Comparison of ENCODE assay signal across 24 cellular contexts in the genomic region with DNA sequence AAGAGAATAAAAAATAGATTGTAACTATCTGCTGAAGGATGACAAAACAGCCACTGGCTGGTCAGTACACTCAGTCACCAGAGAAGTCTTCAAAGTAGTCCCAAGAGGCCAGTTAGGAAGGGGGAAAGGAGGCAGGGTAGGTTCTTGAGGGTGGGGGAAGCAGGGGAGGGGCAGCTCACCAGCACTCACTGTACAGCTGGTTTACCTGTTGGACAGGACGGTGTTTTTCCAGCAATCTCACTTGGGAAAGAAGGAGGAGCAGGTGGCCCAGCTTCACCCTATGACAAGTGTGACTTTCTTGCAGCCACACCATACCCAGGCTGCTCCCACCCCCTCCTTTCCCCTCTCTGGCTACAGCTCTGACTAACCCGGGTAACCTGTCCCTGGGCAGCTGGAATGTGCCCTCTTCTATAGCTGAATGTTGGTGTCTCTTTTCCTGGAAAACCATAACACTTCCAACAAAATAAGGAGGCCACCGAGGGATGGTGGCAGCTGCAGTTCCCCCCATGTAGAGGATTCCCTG.
"Had no signal": no experiment of that assay in that cellular context is flagged by ENCODE, and none has a peak within 500 bp of the region (broad histone marks: within the 10 kb centered on the region; RNA-seq: fewer than 3 reads in every experiment).

No MANE protein-coding gene starts in this region.

- H3K27me3 Mint-ChIP-seq: activated B cell treated with CpG ODN at 0.5 μM for 24 hours; activated CD4-positive, alpha-beta memory T cell treated with anti-CD3 and anti-CD28 coated beads for 36 hours; activated CD4-positive, alpha-beta T cell treated with anti-CD3 and anti-CD28 coated beads, Interleukin-2, amount 10 ng/mL, durations not matched to agents 7 days and 5 days had no signal

- H3K4me3 Mint-ChIP-seq: activated B cell treated with CpG ODN at 0.5 μM for 24 hours; activated CD4-positive, alpha-beta memory T cell treated with anti-CD3 and anti-CD28 coated beads for 36 hours; activated CD4-positive, alpha-beta T cell treated with anti-CD3 and anti-CD28 coated beads, Interleukin-2, amount 10 ng/mL, durations not matched to agents 7 days and 5 days; activated naive CD4-positive, alpha-beta T cell treated with anti-CD3 and anti-CD28 coated beads for 36 hours; activated naive CD8-positive, alpha-beta T cell; activated T-cell treated with anti-CD3 and anti-CD28 coated beads, Interleukin-2, amount 50 U/mL, for 4 hours had no signal

- ATAC-seq: activated T-cell treated with anti-CD3 and anti-CD28 coated beads, Interleukin-2, amount 50 U/mL, for 4 hours; Panc1; Right ventricle myocardium inferior had no signal

- H3K27ac Mint-ChIP-seq: activated B cell treated with CpG ODN at 0.5 μM for 24 hours; activated CD4-positive, alpha-beta memory T cell treated with anti-CD3 and anti-CD28 coated beads for 36 hours; activated CD4-positive, alpha-beta T cell treated with anti-CD3 and anti-CD28 coated beads, Interleukin-2, amount 10 ng/mL, durations not matched to agents 7 days and 5 days; activated naive CD4-positive, alpha-beta T cell treated with anti-CD3 and anti-CD28 coated beads for 36 hours; activated naive CD8-positive, alpha-beta T cell had no signal

- H3K4me1 Mint-ChIP-seq: activated B cell treated with CpG ODN at 0.5 μM for 24 hours; activated CD4-positive, alpha-beta T cell treated with anti-CD3 and anti-CD28 coated beads, Interleukin-2, amount 10 ng/mL, durations not matched to agents 7 days and 5 days had no signal

- H3K36me3 Mint-ChIP-seq: activated CD4-positive, alpha-beta memory T cell treated with anti-CD3 and anti-CD28 coated beads for 36 hours; activated naive CD8-positive, alpha-beta T cell had no signal

- DNase-seq: activated B cell treated with CpG ODN at 0.5 μM for 24 hours; activated CD4-positive, alpha-beta memory T cell treated with anti-CD3 and anti-CD28 coated beads for 36 hours; activated CD4-positive, alpha-beta T cell treated with anti-CD3 and anti-CD28 coated beads, Interleukin-2, amount 10 ng/mL, durations not matched to agents 7 days and 5 days; activated CD8-positive, alpha-beta memory T cell treated with anti-CD3 and anti-CD28 coated beads for 24 hours; activated effector memory CD4-positive, alpha-beta T cell treated with anti-CD3 and anti-CD28 coated beads, Interleukin-2, amount 50 U/mL, for 16 hours; activated naive CD4-positive, alpha-beta T cell treated with anti-CD3 and anti-CD28 coated beads for 36 hours; activated T-cell treated with anti-CD3 and anti-CD28 coated beads, Interleukin-2, amount 50 U/mL, for 4 hours; amygdala; brain microvascular endothelial cell; Kasumi-1; KBM-7; NCI-H1105 treated with DMSO at 0.1 percent for 48 hours; NCI-H1436 treated with DMSO at 0.1 percent for 48 hours; NCI-H187; NCI-H2081; NCI-H524 treated with DMSO at 0.1 percent for 48 hours; NCI-H748 treated with DMSO at 0.1 percent for 48 hours; RPMI8226; SJCRH30; SK-N-SH; SW 1271 had no signal

- H3K9me3 Mint-ChIP-seq: activated B cell treated with CpG ODN at 0.5 μM for 24 hours; activated CD4-positive, alpha-beta memory T cell treated with anti-CD3 and anti-CD28 coated beads for 36 hours; activated CD4-positive, alpha-beta T cell treated with anti-CD3 and anti-CD28 coated beads, Interleukin-2, amount 10 ng/mL, durations not matched to agents 7 days and 5 days; activated naive CD4-positive, alpha-beta T cell treated with anti-CD3 and anti-CD28 coated beads for 36 hours; activated T-cell treated with anti-CD3 and anti-CD28 coated beads, Interleukin-2, amount 50 U/mL, for 4 hours had no signal
